20 cellular contexts compared by ENCODE assay signal in the genomic region with DNA sequence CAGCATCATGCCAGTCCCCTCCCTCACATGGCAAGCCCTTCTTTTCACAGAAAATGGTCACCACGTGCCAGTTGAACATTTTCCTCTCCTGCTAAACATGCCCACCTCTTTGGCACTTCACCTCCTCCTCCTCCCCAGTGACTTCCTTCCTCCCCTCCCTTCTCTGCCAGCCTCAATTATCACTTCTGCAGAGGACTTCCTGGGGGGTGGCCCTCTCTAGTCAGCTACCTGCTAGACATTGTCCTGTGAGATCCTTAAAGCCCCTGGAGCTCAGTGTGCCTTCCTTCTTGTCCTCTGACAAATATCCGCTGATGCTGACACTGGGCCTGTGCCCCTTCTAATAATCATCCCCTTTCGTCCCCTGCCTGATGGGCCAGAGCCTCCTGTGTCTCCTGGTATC. TPM values are rescaled to one million over a fixed set of nuclear protein-coding genes. Genes with fewer than 3 reads are reported as not detected.
"Had no signal": no experiment of that assay in that cellular context is flagged by ENCODE, and none has a peak within 500 bp of the region (broad histone marks: within the 10 kb centered on the region; RNA-seq: fewer than 3 reads in every experiment).

No MANE protein-coding gene starts in this region.

- H3K9me3 Mint-ChIP-seq: memory B cell had no signal

- H3K36me3 ChIP-seq: adrenal gland, neutrophil, right lobe of liver, thyroid gland had no signal

- H3K4me3 ChIP-seq: adrenal gland, mucosa of descending colon, right lobe of liver, thyroid gland had no signal

- H3K27ac Mint-ChIP-seq: memory B cell had no signal

- H3K27me3 ChIP-seq: adrenal gland, neutrophil, right lobe of liver, thyroid gland had no signal

- H3K4me3 Mint-ChIP-seq: memory B cell had no signal

- H3K9me3 ChIP-seq: adrenal gland, mucosa of descending colon, neutrophil, right lobe of liver, thyroid gland had no signal

- ATAC-seq: left ventricle myocardium superior, mucosa of descending colon had no signal

- H3K4me1 Mint-ChIP-seq: memory B cell had no signal

- H3K9ac ChIP-seq: parathyroid adenoma had no signal

- H3K27ac ChIP-seq: adrenal gland, neutrophil, parathyroid adenoma, right lobe of liver, thyroid gland had no signal

- H3K4me1 ChIP-seq: adrenal gland, parathyroid adenoma, right lobe of liver had no signal

- DNase-seq: activated CD4-positive, alpha-beta T cell treated with anti-CD3 and anti-CD28 coated beads for 48 hours; activated CD4-positive, CD25-positive, alpha-beta regulatory T cell; activated CD8-positive, alpha-beta memory T cell treated with anti-CD3 and anti-CD28 coated beads, Interleukin-2, amount 50 U/mL, for 4 hours; activated effector memory CD4-positive, alpha-beta T cell treated with anti-CD3 and anti-CD28 coated beads, Interleukin-2, amount 50 U/mL, for 16 hours; activated naive CD4-positive, alpha-beta T cell treated with anti-CD3 and anti-CD28 coated beads, Interleukin-2, amount 50 U/mL, for 16 hours; activated T-cell treated with anti-CD3 and anti-CD28 coated beads, Interleukin-2, amount 50 U/mL, for 48 hours; adrenal gland; dermis blood vessel endothelial cell; effector memory CD4-positive, alpha-beta T cell; left ventricle myocardium superior; mucosa of descending colon; naive B cell; right lobe of liver; small intestine; stimulated activated CD4-positive, alpha-beta T cell treated with anti-CD3 and anti-CD28 coated beads, Interleukin-15, amount 100 ng/mL, for 24 hours; stimulated activated CD4-positive, alpha-beta T cell treated with anti-CD3 and anti-CD28 coated beads, Interleukin-2, amount 100 ng/mL, for 48 hours; thyroid gland had no signal

- H3K36me3 Mint-ChIP-seq: memory B cell, naive B cell had no signal

RNA-seq across cellular contexts. Expression of a gene that starts 43.3 kb away (rescaled TPM):
- total RNA-seq: thyroid gland had no signal
